Comparison of ENCODE assay signal across 8 cellular contexts in the genomic region with DNA sequence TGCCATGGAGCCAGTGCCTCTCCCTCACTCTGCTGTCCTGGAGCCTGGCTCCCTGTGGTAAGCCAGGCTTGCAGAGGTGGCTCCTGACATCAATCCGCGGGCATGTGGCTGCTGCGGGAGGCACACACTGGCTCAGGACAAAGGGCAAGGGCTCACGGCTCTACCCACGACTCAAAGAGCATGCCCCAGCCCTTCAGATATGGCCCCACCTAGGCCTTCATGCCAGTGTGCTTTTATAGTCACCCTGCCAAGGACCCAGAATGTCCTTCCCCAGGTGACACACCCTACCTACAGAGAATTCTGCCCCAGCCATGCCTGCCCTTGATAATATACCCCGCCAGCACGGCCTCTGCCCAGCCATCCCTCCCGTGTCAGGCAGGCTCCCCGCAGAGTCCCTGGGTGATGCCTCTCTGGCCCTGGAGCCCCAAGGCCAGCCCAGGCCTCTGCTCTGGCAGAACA. TPM values are rescaled to one million over a fixed set of nuclear protein-coding genes. Genes with fewer than 3 reads are reported as not detected.
DNase-seq lines count a peak whose midpoint lies in the region; ATAC-seq and TF ChIP-seq lines count a peak whose summit lies in the region.

No MANE protein-coding gene starts in this region.

- TF ChIP-seq CTCF in HL-60 (IDR thresholded peaks at IDR 0.05; ENCODE audit: insufficient read depth, low read length) = no peak

- H3K27ac ChIP-seq in HL-60 (replicated peaks) (peak overlapping the region; percentile 97), skin epidermis (peak overlapping the region in 18 of 21 experiments; percentile 87 to 96 (median 91))

- H3K4me3 ChIP-seq in HL-60 (replicated peaks; ENCODE audit: insufficient read depth, low read length) (peak overlapping the region; percentile 72), skin epidermis (peak overlapping the region; percentile 71 to 95 (median 92))

- peaks cover 27% of the 10 kb centered on the region for H3K4me1 Mint-ChIP-seq in activated CD8-positive, alpha-beta T cell treated with anti-CD3 and anti-CD28 coated beads, Interleukin-2, amount 10 ng/mL, durations not matched to agents 7 days and 5 days (ENCODE audit: low read depth)

- intact Hi-C loops in left ventricle myocardium superior (cut with micrococcal nuclease) = no loop called here

- H3K27me3 ChIP-seq in HL-60 (ENCODE audit: insufficient read depth, poor library complexity, severe bottlenecking) = no peaks in the 10 kb centered on the region

- DNase-seq in HL-60 (ENCODE audit: low read depth in 1 of 2, low spot score in 1 of 2) = peak in 1 of 2 experiments; percentile 31
- DNase-seq in activated CD8-positive, alpha-beta T cell treated with anti-CD3 and anti-CD28 coated beads, Interleukin-2, amount 10 ng/mL, durations not matched to agents 7 days and 5 days = no peak
- peak; percentile 47 for DNase-seq in left ventricle myocardium superior
- DNase-seq in NCI-H82 treated with DMSO at 0.1 percent for 48 hours (lab: John Stamatoyannopoulos, UW; ENCODE audit: unreplicated experiment) = no peak
- no peak for DNase-seq in D341Med (ENCODE audit: low spot score)
- no peak for DNase-seq in SW 1271 (lab: John Stamatoyannopoulos, UW)

- peak overlapping the region; percentile 87 for H3K27ac Mint-ChIP-seq in activated CD8-positive, alpha-beta T cell treated with anti-CD3 and anti-CD28 coated beads, Interleukin-2, amount 10 ng/mL, durations not matched to agents 7 days and 5 days

- H3K9me3 Mint-ChIP-seq in activated CD8-positive, alpha-beta T cell treated with anti-CD3 and anti-CD28 coated beads, Interleukin-2, amount 10 ng/mL, durations not matched to agents 7 days and 5 days (ENCODE audit: insufficient read depth) = no peaks in the 10 kb centered on the region

- no peak for ATAC-seq in activated CD8-positive, alpha-beta T cell treated with anti-CD3 and anti-CD28 coated beads, Interleukin-2, amount 10 ng/mL, durations not matched to agents 7 days and 5 days
- ATAC-seq in left ventricle myocardium superior (peak; percentile 2), HG03520 (IDR thresholded peaks at IDR 0.05; ENCODE audit: unreplicated experiment) (no peak)

- POLR2A ChIA-PET in activated CD8-positive, alpha-beta T cell treated with anti-CD3 and anti-CD28 coated beads, Interleukin-2, amount 10 ng/mL, durations not matched to agents 7 days and 5 days (lab: Charles Lee) = interaction anchor here (1.0 to 3.6 kb wide), 2 partner anchors 15 to 182 kb away, joined by 6 to 29 read pairs; a partner anchor contains a TSS

- H3K4me3 Mint-ChIP-seq in activated CD8-positive, alpha-beta T cell treated with anti-CD3 and anti-CD28 coated beads, Interleukin-2, amount 10 ng/mL, durations not matched to agents 7 days and 5 days = peak overlapping the region; percentile 85

- peaks cover 21% of the 10 kb centered on the region for H3K36me3 Mint-ChIP-seq in activated CD8-positive, alpha-beta T cell treated with anti-CD3 and anti-CD28 coated beads, Interleukin-2, amount 10 ng/mL, durations not matched to agents 7 days and 5 days (ENCODE audit: low read depth)

- CTCF ChIA-PET in activated CD8-positive, alpha-beta T cell treated with anti-CD3 and anti-CD28 coated beads, Interleukin-2, amount 10 ng/mL, durations not matched to agents 7 days and 5 days (lab: Charles Lee) = no interaction called here

- no peaks in the 10 kb centered on the region for H3K27me3 Mint-ChIP-seq in activated CD8-positive, alpha-beta T cell treated with anti-CD3 and anti-CD28 coated beads, Interleukin-2, amount 10 ng/mL, durations not matched to agents 7 days and 5 days (ENCODE audit: low read depth)

RNA-seq across cellular contexts. Expression of a gene that starts 1.6 kb away (rescaled TPM):
- total RNA-seq in activated CD8-positive, alpha-beta T cell treated with anti-CD3 and anti-CD28 coated beads, Interleukin-2, amount 10 ng/mL, durations not matched to agents 7 days and 5 days = 100 to 1,000 TPM in 1 of 2 experiments, 10 to 100 TPM in 1; 85.9 to 103 TPM
- 110 TPM for total RNA-seq in left ventricle myocardium superior

RNA-seq across cellular contexts. Expression of a gene that starts 11.3 kb away (rescaled TPM):
- 1 to 10 TPM; 3.7 to 3.8 TPM for total RNA-seq in activated CD8-positive, alpha-beta T cell treated with anti-CD3 and anti-CD28 coated beads, Interleukin-2, amount 10 ng/mL, durations not matched to agents 7 days and 5 days
- total RNA-seq in left ventricle myocardium superior = 7.1 TPM

RNA-seq across cellular contexts. Expression of a gene that starts 15.6 kb away (rescaled TPM):
- 100 to 1,000 TPM in 1 of 2 experiments, 10 to 100 TPM in 1; 100.0 to 102 TPM for total RNA-seq in activated CD8-positive, alpha-beta T cell treated with anti-CD3 and anti-CD28 coated beads, Interleukin-2, amount 10 ng/mL, durations not matched to agents 7 days and 5 days
- total RNA-seq in left ventricle myocardium superior = 434 TPM

RNA-seq across cellular contexts. Expression of a gene that starts 53.5 kb away (rescaled TPM):
- 10 to 100 TPM; 16.1 to 17.1 TPM for total RNA-seq in activated CD8-positive, alpha-beta T cell treated with anti-CD3 and anti-CD28 coated beads, Interleukin-2, amount 10 ng/mL, durations not matched to agents 7 days and 5 days
- 14.8 TPM for total RNA-seq in left ventricle myocardium superior
